Comparison of ENCODE assay signal across 8 cellular contexts in the genomic region with DNA sequence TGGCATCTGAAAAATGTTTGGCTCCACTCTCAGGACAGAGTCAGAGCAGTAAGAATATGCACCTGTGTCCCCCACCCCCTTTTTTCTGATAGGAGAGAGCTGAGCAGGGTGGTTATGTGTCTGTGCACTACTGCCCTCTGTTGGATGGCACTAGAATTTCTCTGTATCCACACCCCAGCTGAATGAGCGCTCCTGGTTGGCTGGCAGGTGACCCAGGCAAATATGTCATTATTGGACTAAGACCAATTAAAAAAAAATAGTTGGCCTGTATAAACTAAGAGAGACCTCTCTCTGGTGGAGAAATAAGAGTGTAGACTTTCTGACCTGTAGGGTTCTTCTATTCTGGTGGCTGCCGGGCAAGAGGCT.
DNase-seq lines count a peak whose midpoint lies in the region; TF ChIP-seq lines count a peak whose summit lies in the region.

No MANE protein-coding gene starts in this region.

- no TSS peak for BruUV-seq in MCF 10A (replicated peaks; lab: Mats Ljungman, UMichigan)

- DNase-seq in MCF 10A (ENCODE audit: unreplicated experiment) (peak; percentile 72), breast epithelium (ENCODE audit: low spot score in 2 of 2) (no peak), HEK293T (ENCODE audit: extremely low spot score) (peak; percentile 73), NCI-H1105 (lab: John Stamatoyannopoulos, UW) (peak; percentile 32), SK-N-DZ (ENCODE audit: low spot score) (peak; percentile 33), erythroblast (lab: John Stamatoyannopoulos, UW) (peak; percentile 39 to 63), immature natural killer cell (no peak)

- no peaks in the 10 kb centered on the region for H3K9me3 Mint-ChIP-seq in MCF 10A (ENCODE audit: unreplicated experiment)
- H3K9me3 Mint-ChIP-seq in nephron: no peaks in the 10 kb centered on the region
- peaks cover 0 to 6% (median 2%) of the 10 kb centered on the region in 6 donors for H3K9me3 Mint-ChIP-seq in immature natural killer cell

- H3K27ac ChIP-seq in breast epithelium: no peak overlapping the region

- H3K4me3 ChIP-seq in breast epithelium: no peak overlapping the region

- H3K36me3 Mint-ChIP-seq in MCF 10A (ENCODE audit: insufficient read depth, unreplicated experiment) (no peaks in the 10 kb centered on the region), nephron (ENCODE audit: low read depth) (no peaks in the 10 kb centered on the region), immature natural killer cell (no peaks in the 10 kb centered on the region)

- POLR2A ChIA-PET in MCF 10A (lab: Yijun Ruan, JAX) (interaction anchor here (1.3 to 2.5 kb wide), 5 partner anchors 12 to 304 kb away, joined by 6 to 14 read pairs (median 6); no protein-coding TSS in a partner anchor), HEK293T (lab: Yijun Ruan, JAX) (no interaction called here)

- peak overlapping the region; percentile 37 for H3K4me3 Mint-ChIP-seq in MCF 10A (ENCODE audit: unreplicated experiment)
- no peak overlapping the region for H3K4me3 Mint-ChIP-seq in nephron
- H3K4me3 Mint-ChIP-seq in immature natural killer cell: no peak overlapping the region

- H3K36me3 ChIP-seq in breast epithelium: no peaks in the 10 kb centered on the region

- CTCF ChIA-PET in MCF 10A (lab: Yijun Ruan, JAX) (interaction anchor here (0.6 to 11.9 kb wide), 56 partner anchors 9 to 1082 kb away, joined by 3 to 180 read pairs (median 6); a partner anchor contains a TSS), HEK293T (lab: Yijun Ruan, JAX) (interaction anchor here (0.8 to 2.8 kb wide), 23 partner anchors 9 to 873 kb away, joined by 3 to 22 read pairs (median 5); a partner anchor contains a TSS)

- TF ChIP-seq POLR2A in breast epithelium (IDR thresholded peaks at IDR 0.05) (no peak), erythroblast (IDR thresholded peaks at IDR 0.05; ENCODE audit: low read length) (no peak)

- H3K4me1 Mint-ChIP-seq in MCF 10A (ENCODE audit: insufficient read depth, unreplicated experiment): peaks cover 10% of the 10 kb centered on the region
- no peaks in the 10 kb centered on the region for H3K4me1 Mint-ChIP-seq in nephron
- no peaks in the 10 kb centered on the region for H3K4me1 Mint-ChIP-seq in immature natural killer cell

- H3K9me3 ChIP-seq in breast epithelium: no peaks in the 10 kb centered on the region

- no peaks in the 10 kb centered on the region for H3K4me1 ChIP-seq in breast epithelium

- H3K27me3 Mint-ChIP-seq in MCF 10A (ENCODE audit: insufficient read depth, unreplicated experiment): no peaks in the 10 kb centered on the region
- peaks cover 16% of the 10 kb centered on the region for H3K27me3 Mint-ChIP-seq in nephron (ENCODE audit: low read depth)
- H3K27me3 Mint-ChIP-seq in immature natural killer cell (ENCODE audit: low read depth in 3 of 3): peaks cover 2 to 7% (median 5%) of the 10 kb centered on the region in 3 donors

- TF ChIP-seq CTCF in MCF 10A (IDR thresholded peaks at IDR 0.05; ENCODE audit: unreplicated experiment): peak; percentile 80
- TF ChIP-seq CTCF in breast epithelium (IDR thresholded peaks at IDR 0.05): no peak
- TF ChIP-seq CTCF in nephron (IDR thresholded peaks at IDR 0.05; ENCODE audit: unreplicated experiment in 3 of 3): peak; percentile 50 to 70 (median 58)

- H3K27ac Mint-ChIP-seq in MCF 10A (ENCODE audit: low read depth, unreplicated experiment) (peak overlapping the region; percentile 92), nephron (peak overlapping the region in 1 of 3 experiments; percentile 3), immature natural killer cell (no peak overlapping the region)

- intact Hi-C loops in MCF 10A (cut with micrococcal nuclease): loop anchor here (1.0 kb wide), 4 partner anchors 106 to 487 kb away; no protein-coding TSS in a partner anchor
- intact Hi-C loops in breast epithelium (cut with DNase I; ENCODE audit: low total_unique reads): no loop called here

- peaks cover 0 to 3% of the 10 kb centered on the region in 2 donors for H3K27me3 ChIP-seq in breast epithelium

TF ChIP-seq in HEK293T, 16 proteins besides CTCF, POLR2A, EP300 and RAD21:
- TF ChIP-seq SP1 (IDR thresholded peaks at IDR 0.05) (no peak), ARNT (IDR thresholded peaks at IDR 0.05) (no peak), FOXA1 (IDR thresholded peaks at IDR 0.05) (no peak), ELF4 (IDR thresholded peaks at IDR 0.05) (no peak), L3MBTL2 (conservative IDR thresholded peaks at IDR 0.05) (no peak), TARDBP (IDR thresholded peaks at IDR 0.05) (no peak), LEF1 (IDR thresholded peaks at IDR 0.05; ENCODE audit: borderline replicate concordance) (no peak), FOXK2 (IDR thresholded peaks at IDR 0.05) (no peak)
- TF ChIP-seq, protein P1, sequence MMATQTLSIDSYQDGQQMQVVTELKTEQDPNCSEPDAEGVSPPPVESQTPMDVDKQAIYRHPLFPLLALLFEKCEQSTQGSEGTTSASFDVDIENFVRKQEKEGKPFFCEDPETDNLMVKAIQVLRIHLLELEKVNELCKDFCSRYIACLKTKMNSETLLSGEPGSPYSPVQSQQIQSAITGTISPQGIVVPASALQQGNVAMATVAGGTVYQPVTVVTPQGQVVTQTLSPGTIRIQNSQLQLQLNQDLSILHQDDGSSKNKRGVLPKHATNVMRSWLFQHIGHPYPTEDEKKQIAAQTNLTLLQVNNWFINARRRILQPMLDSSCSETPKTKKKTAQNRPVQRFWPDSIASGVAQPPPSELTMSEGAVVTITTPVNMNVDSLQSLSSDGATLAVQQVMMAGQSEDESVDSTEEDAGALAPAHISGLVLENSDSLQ (IDR thresholded peaks at IDR 0.05): no peak

Comparison
In these comparisons a context has a peak if more than half of its experiments do, and no peak if none do; other contexts are left out.
1. DNase-seq: peak in MCF 10A (single experiment), HEK293T (single experiment), NCI-H1105 (single experiment), SK-N-DZ (single experiment) and erythroblast (2 of 2); none in breast epithelium (0 of 2) and immature natural killer cell (0 of 3).
2. CTCF ChIP-seq: peak in MCF 10A (single experiment) and nephron (3 of 3); none in breast epithelium (0 of 3).